1 cellular context compared by ENCODE assay signal in the genomic region with DNA sequence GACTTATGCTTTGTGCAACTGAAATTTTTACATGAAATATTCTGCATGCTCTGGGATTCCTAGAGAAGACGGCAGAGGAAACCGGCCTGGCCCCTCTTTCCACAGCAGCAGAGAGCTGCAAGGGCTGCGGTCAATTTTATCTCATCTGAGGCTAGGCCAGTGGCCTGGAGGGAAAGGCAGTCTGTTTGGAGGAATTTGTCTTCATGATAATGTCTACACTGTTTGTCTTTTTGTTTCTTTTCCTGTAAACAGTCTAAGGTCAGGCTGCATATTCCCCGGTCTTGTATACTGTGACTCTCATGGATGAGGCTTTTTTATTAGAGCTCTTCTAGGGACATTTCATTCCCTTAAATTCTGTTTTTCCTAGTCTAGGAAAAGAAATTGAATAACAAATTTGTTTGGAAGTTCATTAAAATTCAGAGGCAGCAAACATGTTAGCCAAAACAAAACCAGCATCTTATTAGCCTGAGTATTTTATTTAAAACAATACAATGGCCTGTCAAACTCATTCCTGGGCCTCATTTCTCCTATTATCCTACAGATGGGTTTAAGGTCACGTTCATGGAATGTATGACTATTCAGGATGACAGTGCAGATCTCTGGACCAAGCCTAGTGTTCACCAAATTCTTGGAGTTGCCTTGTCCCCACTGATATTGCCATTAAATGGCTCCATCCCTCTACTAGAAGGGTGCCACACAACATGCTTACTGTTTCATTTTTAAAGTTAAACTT.
TF ChIP-seq lines count a peak whose summit lies in the region.

No MANE protein-coding gene starts in this region.

TF ChIP-seq in GM23338, 12 proteins besides CTCF, POLR2A, EP300 and RAD21 (continued from another document):
- TF ChIP-seq ZNF462 (CRISPR knock-in tag; IDR thresholded peaks at IDR 0.05) (no peak), NANOG (IDR thresholded peaks at IDR 0.05; ENCODE audit: borderline replicate concordance) (no peak), POLR2AphosphoS5 (IDR thresholded peaks at IDR 0.05; ENCODE audit: low read depth) (no peak), ZNF114 (CRISPR knock-in tag; IDR thresholded peaks at IDR 0.05) (no peak)
- TF ChIP-seq, protein P1, sequence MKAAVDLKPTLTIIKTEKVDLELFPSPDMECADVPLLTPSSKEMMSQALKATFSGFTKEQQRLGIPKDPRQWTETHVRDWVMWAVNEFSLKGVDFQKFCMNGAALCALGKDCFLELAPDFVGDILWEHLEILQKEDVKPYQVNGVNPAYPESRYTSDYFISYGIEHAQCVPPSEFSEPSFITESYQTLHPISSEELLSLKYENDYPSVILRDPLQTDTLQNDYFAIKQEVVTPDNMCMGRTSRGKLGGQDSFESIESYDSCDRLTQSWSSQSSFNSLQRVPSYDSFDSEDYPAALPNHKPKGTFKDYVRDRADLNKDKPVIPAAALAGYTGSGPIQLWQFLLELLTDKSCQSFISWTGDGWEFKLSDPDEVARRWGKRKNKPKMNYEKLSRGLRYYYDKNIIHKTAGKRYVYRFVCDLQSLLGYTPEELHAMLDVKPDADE (IDR thresholded peaks at IDR 0.05) = no peak
- TF ChIP-seq, protein P2, sequence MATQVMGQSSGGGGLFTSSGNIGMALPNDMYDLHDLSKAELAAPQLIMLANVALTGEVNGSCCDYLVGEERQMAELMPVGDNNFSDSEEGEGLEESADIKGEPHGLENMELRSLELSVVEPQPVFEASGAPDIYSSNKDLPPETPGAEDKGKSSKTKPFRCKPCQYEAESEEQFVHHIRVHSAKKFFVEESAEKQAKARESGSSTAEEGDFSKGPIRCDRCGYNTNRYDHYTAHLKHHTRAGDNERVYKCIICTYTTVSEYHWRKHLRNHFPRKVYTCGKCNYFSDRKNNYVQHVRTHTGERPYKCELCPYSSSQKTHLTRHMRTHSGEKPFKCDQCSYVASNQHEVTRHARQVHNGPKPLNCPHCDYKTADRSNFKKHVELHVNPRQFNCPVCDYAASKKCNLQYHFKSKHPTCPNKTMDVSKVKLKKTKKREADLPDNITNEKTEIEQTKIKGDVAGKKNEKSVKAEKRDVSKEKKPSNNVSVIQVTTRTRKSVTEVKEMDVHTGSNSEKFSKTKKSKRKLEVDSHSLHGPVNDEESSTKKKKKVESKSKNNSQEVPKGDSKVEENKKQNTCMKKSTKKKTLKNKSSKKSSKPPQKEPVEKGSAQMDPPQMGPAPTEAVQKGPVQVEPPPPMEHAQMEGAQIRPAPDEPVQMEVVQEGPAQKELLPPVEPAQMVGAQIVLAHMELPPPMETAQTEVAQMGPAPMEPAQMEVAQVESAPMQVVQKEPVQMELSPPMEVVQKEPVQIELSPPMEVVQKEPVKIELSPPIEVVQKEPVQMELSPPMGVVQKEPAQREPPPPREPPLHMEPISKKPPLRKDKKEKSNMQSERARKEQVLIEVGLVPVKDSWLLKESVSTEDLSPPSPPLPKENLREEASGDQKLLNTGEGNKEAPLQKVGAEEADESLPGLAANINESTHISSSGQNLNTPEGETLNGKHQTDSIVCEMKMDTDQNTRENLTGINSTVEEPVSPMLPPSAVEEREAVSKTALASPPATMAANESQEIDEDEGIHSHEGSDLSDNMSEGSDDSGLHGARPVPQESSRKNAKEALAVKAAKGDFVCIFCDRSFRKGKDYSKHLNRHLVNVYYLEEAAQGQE (IDR thresholded peaks at IDR 0.05; ENCODE audit: unreplicated experiment) = no peak
TF ChIP-seq in GM23338: peak in this region for 0.
